1 cellular context compared by ENCODE assay signal in the genomic region with DNA sequence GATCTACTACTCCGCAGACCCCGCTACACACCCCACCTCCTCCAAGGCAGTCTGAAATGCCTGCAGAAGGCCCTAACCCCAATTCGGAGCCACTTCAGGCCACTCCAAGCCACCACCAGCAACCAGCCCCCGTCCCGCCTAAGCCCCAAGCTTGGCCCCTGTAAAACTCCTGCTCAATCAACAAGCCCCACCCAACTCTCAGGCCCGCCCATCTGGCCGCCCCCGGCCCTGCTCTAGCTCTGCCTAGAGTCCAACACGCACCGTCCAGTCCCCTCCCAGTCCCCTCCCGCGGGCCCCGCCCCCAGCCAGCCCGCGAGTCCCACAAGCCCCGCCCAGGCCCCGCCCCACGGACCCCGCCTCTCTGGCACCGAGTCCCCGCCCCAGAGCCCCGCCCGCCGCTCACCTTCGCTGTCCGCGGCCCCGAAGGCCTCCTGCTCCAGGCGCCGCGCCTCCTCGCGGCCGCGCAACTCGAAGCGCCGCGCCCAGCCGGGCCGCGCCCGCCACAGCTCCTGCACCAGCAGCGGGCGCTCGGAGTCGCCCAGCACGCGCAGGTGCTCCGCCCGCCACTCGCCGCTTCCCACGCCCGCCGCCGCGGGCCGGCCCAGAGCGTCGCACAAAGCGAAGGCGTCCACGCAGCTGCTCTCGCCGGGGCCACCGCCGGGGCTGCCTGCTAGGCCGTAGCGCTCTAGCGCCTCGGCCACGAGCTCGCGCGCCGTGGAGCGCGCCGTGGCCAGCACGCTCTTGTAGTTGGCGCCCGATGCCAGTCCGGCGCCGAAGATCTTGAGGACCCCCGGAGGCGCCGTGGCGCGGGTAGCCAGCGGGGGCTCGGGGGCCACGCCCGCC.
TF ChIP-seq lines count a peak whose summit lies in the region.

No MANE protein-coding gene starts in this region.

TF ChIP-seq in HepG2, 621 proteins besides CTCF, POLR2A, EP300 and RAD21 (continued from another document and continues in another):
- TF ChIP-seq, protein P1, sequence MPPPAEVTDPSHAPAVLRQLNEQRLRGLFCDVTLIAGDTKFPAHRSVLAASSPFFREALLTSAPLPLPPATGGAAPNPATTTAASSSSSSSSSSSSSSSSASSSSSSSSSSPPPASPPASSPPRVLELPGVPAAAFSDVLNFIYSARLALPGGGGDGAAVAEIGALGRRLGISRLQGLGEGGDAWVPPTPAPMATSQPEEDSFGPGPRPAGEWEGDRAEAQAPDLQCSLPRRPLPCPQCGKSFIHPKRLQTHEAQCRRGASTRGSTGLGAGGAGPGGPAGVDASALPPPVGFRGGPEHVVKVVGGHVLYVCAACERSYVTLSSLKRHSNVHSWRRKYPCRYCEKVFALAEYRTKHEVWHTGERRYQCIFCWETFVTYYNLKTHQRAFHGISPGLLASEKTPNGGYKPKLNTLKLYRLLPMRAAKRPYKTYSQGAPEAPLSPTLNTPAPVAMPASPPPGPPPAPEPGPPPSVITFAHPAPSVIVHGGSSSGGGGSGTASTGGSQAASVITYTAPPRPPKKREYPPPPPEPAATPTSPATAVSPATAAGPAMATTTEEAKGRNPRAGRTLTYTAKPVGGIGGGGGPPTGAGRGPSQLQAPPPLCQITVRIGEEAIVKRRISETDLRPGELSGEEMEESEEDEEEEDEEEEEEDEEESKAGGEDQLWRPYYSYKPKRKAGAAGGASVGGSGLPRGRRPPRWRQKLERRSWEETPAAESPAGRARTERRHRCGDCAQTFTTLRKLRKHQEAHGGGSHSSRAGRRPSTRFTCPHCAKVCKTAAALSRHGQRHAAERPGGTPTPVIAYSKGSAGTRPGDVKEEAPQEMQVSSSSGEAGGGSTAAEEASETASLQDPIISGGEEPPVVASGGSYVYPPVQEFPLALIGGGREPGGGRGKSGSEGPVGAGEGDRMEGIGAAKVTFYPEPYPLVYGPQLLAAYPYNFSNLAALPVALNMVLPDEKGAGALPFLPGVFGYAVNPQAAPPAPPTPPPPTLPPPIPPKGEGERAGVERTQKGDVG (CRISPR knock-in tag; IDR thresholded peaks at IDR 0.05; ENCODE audit: borderline replicate concordance) = no peak
- TF ChIP-seq, protein P2, sequence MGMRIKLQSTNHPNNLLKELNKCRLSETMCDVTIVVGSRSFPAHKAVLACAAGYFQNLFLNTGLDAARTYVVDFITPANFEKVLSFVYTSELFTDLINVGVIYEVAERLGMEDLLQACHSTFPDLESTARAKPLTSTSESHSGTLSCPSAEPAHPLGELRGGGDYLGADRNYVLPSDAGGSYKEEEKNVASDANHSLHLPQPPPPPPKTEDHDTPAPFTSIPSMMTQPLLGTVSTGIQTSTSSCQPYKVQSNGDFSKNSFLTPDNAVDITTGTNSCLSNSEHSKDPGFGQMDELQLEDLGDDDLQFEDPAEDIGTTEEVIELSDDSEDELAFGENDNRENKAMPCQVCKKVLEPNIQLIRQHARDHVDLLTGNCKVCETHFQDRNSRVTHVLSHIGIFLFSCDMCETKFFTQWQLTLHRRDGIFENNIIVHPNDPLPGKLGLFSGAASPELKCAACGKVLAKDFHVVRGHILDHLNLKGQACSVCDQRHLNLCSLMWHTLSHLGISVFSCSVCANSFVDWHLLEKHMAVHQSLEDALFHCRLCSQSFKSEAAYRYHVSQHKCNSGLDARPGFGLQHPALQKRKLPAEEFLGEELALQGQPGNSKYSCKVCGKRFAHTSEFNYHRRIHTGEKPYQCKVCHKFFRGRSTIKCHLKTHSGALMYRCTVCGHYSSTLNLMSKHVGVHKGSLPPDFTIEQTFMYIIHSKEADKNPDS (CRISPR knock-in tag; IDR thresholded peaks at IDR 0.05) = no peak
- TF ChIP-seq ARNTL (CRISPR knock-in tag; IDR thresholded peaks at IDR 0.05) (peak; percentile 24; the same call in 1 of the 2 replicates), ZNF766 (CRISPR knock-in tag; IDR thresholded peaks at IDR 0.05; ENCODE audit: borderline replicate concordance) (peak; percentile 63; the same call in 1 of the 2 replicates), CBX1 (IDR thresholded peaks at IDR 0.05; ENCODE audit: low read depth) (no peak), IKZF1 (IDR thresholded peaks at IDR 0.05) (no peak), SAP130 (CRISPR knock-in tag; IDR thresholded peaks at IDR 0.05; ENCODE audit: low read depth) (no peak; the same call in 1 of the 2 replicates), ZNF567 (CRISPR knock-in tag; IDR thresholded peaks at IDR 0.05; ENCODE audit: borderline replicate concordance) (no peak), TSC22D2 (CRISPR knock-in tag; IDR thresholded peaks at IDR 0.05; ENCODE audit: borderline replicate concordance) (no peak), SIN3B (IDR thresholded peaks at IDR 0.05; ENCODE audit: low read length) (no peak), ZFP36 (IDR thresholded peaks at IDR 0.05; ENCODE audit: borderline replicate concordance, low read depth, low read length, partially characterized antibody) (no peak), YEATS4 (CRISPR knock-in tag; IDR thresholded peaks at IDR 0.05; ENCODE audit: borderline replicate concordance) (peak; percentile 63; the same call in 1 of the 2 replicates), ZFX (CRISPR knock-in tag; IDR thresholded peaks at IDR 0.05; ENCODE audit: low read depth) (peak; percentile 92), BCL6 (CRISPR knock-in tag; IDR thresholded peaks at IDR 0.05) (no peak), ZNF260 (CRISPR knock-in tag; IDR thresholded peaks at IDR 0.05; ENCODE audit: borderline replicate concordance, low read depth) (no peak), PHB2 (IDR thresholded peaks at IDR 0.05; ENCODE audit: partially characterized antibody) (no peak), KLF15 (CRISPR knock-in tag; IDR thresholded peaks at IDR 0.05; ENCODE audit: borderline replicate concordance) (no peak; the same call in 1 of the 2 replicates), ZNF841 (CRISPR knock-in tag; IDR thresholded peaks at IDR 0.05; ENCODE audit: borderline replicate concordance) (peak; percentile 89), ZNF615 (CRISPR knock-in tag; IDR thresholded peaks at IDR 0.05; ENCODE audit: borderline replicate concordance) (no peak), ASH2L (IDR thresholded peaks at IDR 0.05; ENCODE audit: insufficient read length, low read depth, low read length) (peak; percentile 21), ZNF678 (CRISPR knock-in tag; IDR thresholded peaks at IDR 0.05) (peak; percentile 39; the same call in 1 of the 2 replicates), FOXP1 (IDR thresholded peaks at IDR 0.05) (no peak), FOXP1 (CRISPR knock-in tag; IDR thresholded peaks at IDR 0.05) (no peak), MTF1 (CRISPR knock-in tag; IDR thresholded peaks at IDR 0.05) (no peak)
- TF ChIP-seq, protein P3, sequence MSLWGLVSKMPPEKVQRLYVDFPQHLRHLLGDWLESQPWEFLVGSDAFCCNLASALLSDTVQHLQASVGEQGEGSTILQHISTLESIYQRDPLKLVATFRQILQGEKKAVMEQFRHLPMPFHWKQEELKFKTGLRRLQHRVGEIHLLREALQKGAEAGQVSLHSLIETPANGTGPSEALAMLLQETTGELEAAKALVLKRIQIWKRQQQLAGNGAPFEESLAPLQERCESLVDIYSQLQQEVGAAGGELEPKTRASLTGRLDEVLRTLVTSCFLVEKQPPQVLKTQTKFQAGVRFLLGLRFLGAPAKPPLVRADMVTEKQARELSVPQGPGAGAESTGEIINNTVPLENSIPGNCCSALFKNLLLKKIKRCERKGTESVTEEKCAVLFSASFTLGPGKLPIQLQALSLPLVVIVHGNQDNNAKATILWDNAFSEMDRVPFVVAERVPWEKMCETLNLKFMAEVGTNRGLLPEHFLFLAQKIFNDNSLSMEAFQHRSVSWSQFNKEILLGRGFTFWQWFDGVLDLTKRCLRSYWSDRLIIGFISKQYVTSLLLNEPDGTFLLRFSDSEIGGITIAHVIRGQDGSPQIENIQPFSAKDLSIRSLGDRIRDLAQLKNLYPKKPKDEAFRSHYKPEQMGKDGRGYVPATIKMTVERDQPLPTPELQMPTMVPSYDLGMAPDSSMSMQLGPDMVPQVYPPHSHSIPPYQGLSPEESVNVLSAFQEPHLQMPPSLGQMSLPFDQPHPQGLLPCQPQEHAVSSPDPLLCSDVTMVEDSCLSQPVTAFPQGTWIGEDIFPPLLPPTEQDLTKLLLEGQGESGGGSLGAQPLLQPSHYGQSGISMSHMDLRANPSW (CRISPR knock-in tag; IDR thresholded peaks at IDR 0.05; ENCODE audit: borderline replicate concordance) = no peak
- TF ChIP-seq, protein P4, sequence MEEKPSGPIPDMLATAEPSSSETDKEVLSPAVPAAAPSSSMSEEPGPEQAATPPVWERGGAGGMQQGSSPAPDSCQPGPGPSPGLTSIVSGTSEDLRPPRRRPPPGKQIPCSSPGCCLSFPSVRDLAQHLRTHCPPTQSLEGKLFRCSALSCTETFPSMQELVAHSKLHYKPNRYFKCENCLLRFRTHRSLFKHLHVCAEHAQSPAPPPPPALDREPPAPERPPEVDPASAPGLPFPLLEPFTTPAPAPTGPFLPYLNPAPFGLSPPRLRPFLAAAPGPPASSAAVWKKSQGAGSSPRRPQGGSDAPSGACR (CRISPR knock-in tag; IDR thresholded peaks at IDR 0.05) = no peak
- TF ChIP-seq, protein P5, sequence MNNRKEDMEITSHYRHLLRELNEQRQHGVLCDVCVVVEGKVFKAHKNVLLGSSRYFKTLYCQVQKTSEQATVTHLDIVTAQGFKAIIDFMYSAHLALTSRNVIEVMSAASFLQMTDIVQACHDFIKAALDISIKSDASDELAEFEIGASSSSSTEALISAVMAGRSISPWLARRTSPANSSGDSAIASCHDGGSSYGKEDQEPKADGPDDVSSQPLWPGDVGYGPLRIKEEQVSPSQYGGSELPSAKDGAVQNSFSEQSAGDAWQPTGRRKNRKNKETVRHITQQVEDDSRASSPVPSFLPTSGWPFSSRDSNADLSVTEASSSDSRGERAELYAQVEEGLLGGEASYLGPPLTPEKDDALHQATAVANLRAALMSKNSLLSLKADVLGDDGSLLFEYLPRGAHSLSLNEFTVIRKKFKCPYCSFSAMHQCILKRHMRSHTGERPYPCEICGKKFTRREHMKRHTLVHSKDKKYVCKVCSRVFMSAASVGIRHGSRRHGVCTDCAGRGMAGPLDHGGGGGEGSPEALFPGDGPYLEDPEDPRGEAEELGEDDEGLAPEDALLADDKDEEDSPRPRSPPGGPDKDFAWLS (CRISPR knock-in tag; IDR thresholded peaks at IDR 0.05; ENCODE audit: borderline replicate concordance) = no peak
- TF ChIP-seq, protein P6, sequence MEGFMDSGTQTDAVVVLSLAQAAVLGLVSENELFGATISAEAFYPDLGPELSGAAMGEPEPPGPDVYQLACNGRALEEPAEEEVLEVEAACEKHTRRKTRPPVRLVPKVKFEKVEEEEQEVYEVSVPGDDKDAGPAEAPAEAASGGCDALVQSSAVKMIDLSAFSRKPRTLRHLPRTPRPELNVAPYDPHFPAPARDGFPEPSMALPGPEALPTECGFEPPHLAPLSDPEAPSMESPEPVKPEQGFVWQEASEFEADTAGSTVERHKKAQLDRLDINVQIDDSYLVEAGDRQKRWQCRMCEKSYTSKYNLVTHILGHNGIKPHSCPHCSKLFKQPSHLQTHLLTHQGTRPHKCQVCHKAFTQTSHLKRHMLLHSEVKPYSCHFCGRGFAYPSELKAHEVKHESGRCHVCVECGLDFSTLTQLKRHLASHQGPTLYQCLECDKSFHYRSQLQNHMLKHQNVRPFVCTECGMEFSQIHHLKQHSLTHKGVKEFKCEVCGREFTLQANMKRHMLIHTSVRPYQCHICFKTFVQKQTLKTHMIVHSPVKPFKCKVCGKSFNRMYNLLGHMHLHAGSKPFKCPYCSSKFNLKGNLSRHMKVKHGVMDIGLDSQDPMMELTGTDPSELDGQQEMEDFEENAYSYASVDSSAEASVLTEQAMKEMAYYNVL (CRISPR knock-in tag; IDR thresholded peaks at IDR 0.05; ENCODE audit: borderline replicate concordance) = no peak
- TF ChIP-seq, protein P7, sequence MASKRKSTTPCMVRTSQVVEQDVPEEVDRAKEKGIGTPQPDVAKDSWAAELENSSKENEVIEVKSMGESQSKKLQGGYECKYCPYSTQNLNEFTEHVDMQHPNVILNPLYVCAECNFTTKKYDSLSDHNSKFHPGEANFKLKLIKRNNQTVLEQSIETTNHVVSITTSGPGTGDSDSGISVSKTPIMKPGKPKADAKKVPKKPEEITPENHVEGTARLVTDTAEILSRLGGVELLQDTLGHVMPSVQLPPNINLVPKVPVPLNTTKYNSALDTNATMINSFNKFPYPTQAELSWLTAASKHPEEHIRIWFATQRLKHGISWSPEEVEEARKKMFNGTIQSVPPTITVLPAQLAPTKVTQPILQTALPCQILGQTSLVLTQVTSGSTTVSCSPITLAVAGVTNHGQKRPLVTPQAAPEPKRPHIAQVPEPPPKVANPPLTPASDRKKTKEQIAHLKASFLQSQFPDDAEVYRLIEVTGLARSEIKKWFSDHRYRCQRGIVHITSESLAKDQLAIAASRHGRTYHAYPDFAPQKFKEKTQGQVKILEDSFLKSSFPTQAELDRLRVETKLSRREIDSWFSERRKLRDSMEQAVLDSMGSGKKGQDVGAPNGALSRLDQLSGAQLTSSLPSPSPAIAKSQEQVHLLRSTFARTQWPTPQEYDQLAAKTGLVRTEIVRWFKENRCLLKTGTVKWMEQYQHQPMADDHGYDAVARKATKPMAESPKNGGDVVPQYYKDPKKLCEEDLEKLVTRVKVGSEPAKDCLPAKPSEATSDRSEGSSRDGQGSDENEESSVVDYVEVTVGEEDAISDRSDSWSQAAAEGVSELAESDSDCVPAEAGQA (IDR thresholded peaks at IDR 0.05; ENCODE audit: low read depth) = no peak
- TF ChIP-seq, protein P7 (CRISPR knock-in tag; IDR thresholded peaks at IDR 0.05; ENCODE audit: borderline replicate concordance) = peak; percentile 92
- TF ChIP-seq, protein P8, sequence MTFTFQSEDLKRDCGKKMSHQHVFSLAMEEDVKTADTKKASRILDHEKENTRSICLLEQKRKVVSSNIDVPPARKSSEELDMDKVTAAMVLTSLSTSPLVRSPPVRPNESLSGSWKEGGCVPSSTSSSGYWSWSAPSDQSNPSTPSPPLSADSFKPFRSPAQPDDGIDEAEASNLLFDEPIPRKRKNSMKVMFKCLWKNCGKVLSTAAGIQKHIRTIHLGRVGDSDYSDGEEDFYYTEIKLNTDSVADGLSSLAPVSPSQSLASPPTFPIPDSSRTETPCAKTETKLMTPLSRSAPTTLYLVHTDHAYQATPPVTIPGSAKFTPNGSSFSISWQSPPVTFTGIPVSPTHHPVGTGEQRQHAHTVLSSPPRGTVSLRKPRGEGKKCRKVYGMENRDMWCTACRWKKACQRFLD (CRISPR knock-in tag; IDR thresholded peaks at IDR 0.05; ENCODE audit: borderline replicate concordance) = peak; percentile 75; the same call in 1 of the 2 replicates
- TF ChIP-seq, protein P9, sequence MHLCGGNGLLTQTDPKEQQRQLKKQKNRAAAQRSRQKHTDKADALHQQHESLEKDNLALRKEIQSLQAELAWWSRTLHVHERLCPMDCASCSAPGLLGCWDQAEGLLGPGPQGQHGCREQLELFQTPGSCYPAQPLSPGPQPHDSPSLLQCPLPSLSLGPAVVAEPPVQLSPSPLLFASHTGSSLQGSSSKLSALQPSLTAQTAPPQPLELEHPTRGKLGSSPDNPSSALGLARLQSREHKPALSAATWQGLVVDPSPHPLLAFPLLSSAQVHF (CRISPR knock-in tag; IDR thresholded peaks at IDR 0.05) = 0 out of 2 replicates have a peak, but pooled peaks have one; percentile 4
